ENCODE assay signal across 14 cellular contexts in genomic region chr6:12203001-12203400, GRCh38.
DNase-seq lines count a peak whose midpoint lies in the region; ATAC-seq and TF ChIP-seq lines count a peak whose summit lies in the region.
"Had no signal": no experiment of that assay in that cellular context is flagged by ENCODE, and none has a peak within 500 bp of the region (broad histone marks: within the 10 kb centered on the region; RNA-seq: fewer than 3 reads in every experiment).

No MANE protein-coding gene starts in this region.

- no peak overlapping the region for H3K4me3 ChIP-seq in colonic mucosa
- H3K4me3 ChIP-seq: skin epidermis had no signal

- no peak for ATAC-seq in esophagus mucosa
- no peak for ATAC-seq in GM21717 (IDR thresholded peaks at IDR 0.05; ENCODE audit: unreplicated experiment)
- ATAC-seq: activated CD8-positive, alpha-beta memory T cell treated with anti-CD3 and anti-CD28 coated beads, Interleukin-2, amount 10 ng/mL, durations not matched to agents 7 days and 5 days; natural killer cell treated with Interleukin-12 subunit alpha and Interleukin-12 subunit beta and Interleukin-15 and Interleukin-18, amount 100 ng/mL, for 72 hours had no signal

- no peaks in the 10 kb centered on the region for H3K36me3 ChIP-seq in colonic mucosa

- no peak overlapping the region for H3K27ac ChIP-seq in colonic mucosa
- H3K27ac ChIP-seq: skin epidermis had no signal

- no peaks in the 10 kb centered on the region for H3K27me3 ChIP-seq in colonic mucosa

- TF ChIP-seq CTCF in colonic mucosa (IDR thresholded peaks at IDR 0.05): no peak

- DNase-seq in HCEC 1CT (peak; percentile 7), astrocyte of the hippocampus (ENCODE audit: low read depth, low spot score) (peak; percentile 93), iPS-NIHi11 (ENCODE audit: low spot score) (peak; percentile 78), renal cortical epithelial cell (ENCODE audit: low read depth) (peak; percentile 92), NCI-H2107 (lab: John Stamatoyannopoulos, UW) (no peak), colonic mucosa (no peak)
- DNase-seq: activated CD8-positive, alpha-beta memory T cell treated with anti-CD3 and anti-CD28 coated beads, Interleukin-2, amount 10 ng/mL, durations not matched to agents 7 days and 5 days; activated naive CD4-positive, alpha-beta T cell treated with anti-CD3 and anti-CD28 coated beads, Interleukin-2, amount 10 ng/mL, durations not matched to agents 7 days and 5 days; kidney; NCI-H187 had no signal

- intact Hi-C loops in colonic mucosa (cut with DNase I): no loop called here

- H3K9me3 ChIP-seq in colonic mucosa: no peaks in the 10 kb centered on the region

- H3K4me1 ChIP-seq in colonic mucosa: no peaks in the 10 kb centered on the region

- H3K9ac ChIP-seq in colonic mucosa (ENCODE audit: low read depth in 2 of 2, low read length in 2 of 2): no peak overlapping the region

Comparison
In these comparisons a context has a peak if more than half of its experiments do, and no peak if none do; other contexts are left out.
1. DNase-seq: peak in HCEC 1CT (single experiment), astrocyte of the hippocampus (single experiment), iPS-NIHi11 (single experiment) and renal cortical epithelial cell (single experiment); none in NCI-H2107 (single experiment) and colonic mucosa (single experiment).